ENCODE assay signal across 14 cellular contexts in the genomic region with DNA sequence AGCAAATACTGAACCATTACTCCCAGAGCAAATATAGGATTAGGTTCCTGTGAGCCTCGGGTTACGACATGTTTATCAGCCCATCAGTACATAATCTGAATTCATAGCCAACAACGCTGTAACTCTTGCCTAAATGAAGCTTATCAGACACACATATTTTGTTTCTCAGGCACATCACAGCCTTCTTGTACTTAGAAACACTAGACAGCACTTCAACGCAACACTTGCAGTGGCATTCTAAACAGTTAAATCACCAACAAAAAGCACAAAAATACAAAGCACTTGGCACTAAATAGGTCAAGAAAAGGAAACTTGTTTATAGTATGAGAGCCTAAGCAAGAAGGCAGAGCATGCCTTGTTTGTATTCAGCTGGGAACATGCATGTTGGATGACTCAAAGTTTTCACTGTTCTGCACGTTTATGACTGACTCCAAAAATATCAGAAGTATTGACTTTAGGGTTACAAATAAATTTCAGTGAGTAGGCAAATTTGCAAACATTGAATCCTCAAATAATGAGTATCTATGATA.
DNase-seq lines count a peak whose midpoint lies in the region; ATAC-seq and TF ChIP-seq lines count a peak whose summit lies in the region.
"Had no signal": no experiment of that assay in that cellular context is flagged by ENCODE, and none has a peak within 500 bp of the region (broad histone marks: within the 10 kb centered on the region; RNA-seq: fewer than 3 reads in every experiment).

No MANE protein-coding gene starts in this region.

- H3K27me3 Mint-ChIP-seq in activated naive CD4-positive, alpha-beta T cell treated with anti-CD3 and anti-CD28 coated beads for 36 hours (ENCODE audit: low read depth) = no peaks in the 10 kb centered on the region
- H3K27me3 Mint-ChIP-seq: CD4-positive, alpha-beta memory T cell had no signal

- H3K27me3 ChIP-seq in RWPE2 (ENCODE audit: insufficient read depth, poor library complexity, severe bottlenecking) = no peaks in the 10 kb centered on the region
- H3K27me3 ChIP-seq: transverse colon had no signal

- no peaks in the 10 kb centered on the region for H3K9me3 Mint-ChIP-seq in activated naive CD4-positive, alpha-beta T cell treated with anti-CD3 and anti-CD28 coated beads for 36 hours
- H3K9me3 Mint-ChIP-seq: CD4-positive, alpha-beta memory T cell had no signal

- TF ChIP-seq CTCF in RWPE2 (IDR thresholded peaks at IDR 0.05; ENCODE audit: poor library complexity, severe bottlenecking) = no peak
- TF ChIP-seq CTCF in epithelial cell of esophagus (IDR thresholded peaks at IDR 0.05; ENCODE audit: insufficient read depth, low read depth, low read length, missing control alignments) = no peak

- no peaks in the 10 kb centered on the region for H3K9me3 ChIP-seq in RWPE2 (ENCODE audit: severe bottlenecking)
- H3K9me3 ChIP-seq: transverse colon had no signal

- H3K4me1 Mint-ChIP-seq in activated naive CD4-positive, alpha-beta T cell treated with anti-CD3 and anti-CD28 coated beads for 36 hours (ENCODE audit: low read depth) = no peaks in the 10 kb centered on the region
- H3K4me1 Mint-ChIP-seq: CD4-positive, alpha-beta memory T cell had no signal

- peaks cover 2% of the 10 kb centered on the region for H3K36me3 Mint-ChIP-seq in activated naive CD4-positive, alpha-beta T cell treated with anti-CD3 and anti-CD28 coated beads for 36 hours (ENCODE audit: low read depth)

- H3K4me3 ChIP-seq in RWPE2 (ENCODE audit: severe bottlenecking) (no peak overlapping the region), epithelial cell of esophagus (ENCODE audit: low read length) (no peak overlapping the region)
- H3K4me3 ChIP-seq: transverse colon had no signal

- DNase-seq in ELR (ENCODE audit: low read depth) (peak; percentile 79), RWPE2 (ENCODE audit: low spot score) (no peak), epithelial cell of esophagus (ENCODE audit: low read depth) (peak; percentile 79), renal cortical epithelial cell (ENCODE audit: low read depth) (peak; percentile 9), GM19240 (ENCODE audit: insufficient read length, low spot score) (no peak), COLO668 (lab: John Stamatoyannopoulos, UW; ENCODE audit: unreplicated experiment) (no peak)
- DNase-seq in activated naive CD4-positive, alpha-beta T cell treated with anti-CD3 and anti-CD28 coated beads for 36 hours = no peak
- DNase-seq: aorta; CD4-positive, alpha-beta memory T cell; GOT3; head of caudate nucleus; left cardiac atrium; NCI-H82; transverse colon had no signal

- CTCF ChIA-PET in activated naive CD4-positive, alpha-beta T cell treated with anti-CD3 and anti-CD28 coated beads for 36 hours (lab: Charles Lee) = no interaction called here

- peak; percentile 93 for ATAC-seq in RWPE2 (ENCODE audit: low read depth)
- ATAC-seq: left cardiac atrium had no signal

- peaks cover 10% of the 10 kb centered on the region for H3K4me1 ChIP-seq in RWPE2 (ENCODE audit: insufficient read depth, poor library complexity, severe bottlenecking)
- H3K4me1 ChIP-seq: transverse colon had no signal

- H3K36me3 ChIP-seq in RWPE2 (ENCODE audit: low read depth) = peaks cover 28% of the 10 kb centered on the region

- peak overlapping the region; percentile 7 for H3K27ac ChIP-seq in RWPE2 (ENCODE audit: poor library complexity, severe bottlenecking)
- H3K27ac ChIP-seq: transverse colon had no signal

- no peak overlapping the region for H3K27ac Mint-ChIP-seq in activated naive CD4-positive, alpha-beta T cell treated with anti-CD3 and anti-CD28 coated beads for 36 hours
- H3K27ac Mint-ChIP-seq: CD4-positive, alpha-beta memory T cell had no signal

- no peak overlapping the region for H3K4me3 Mint-ChIP-seq in activated naive CD4-positive, alpha-beta T cell treated with anti-CD3 and anti-CD28 coated beads for 36 hours
- H3K4me3 Mint-ChIP-seq: CD4-positive, alpha-beta memory T cell had no signal

- intact Hi-C loops in activated naive CD4-positive, alpha-beta T cell treated with anti-CD3 and anti-CD28 coated beads for 36 hours (cut with micrococcal nuclease) = no loop called here

Comparison
In these comparisons a context has a peak if more than half of its experiments do, and no peak if none do; other contexts are left out.
1. DNase-seq: peak in ELR (single experiment), epithelial cell of esophagus (single experiment) and renal cortical epithelial cell (single experiment); none in RWPE2 (single experiment), GM19240 (single experiment), activated naive CD4-positive, alpha-beta T cell treated with anti-CD3 and anti-CD28 coated beads for 36 hours (single experiment) and COLO668 (single experiment).